In genomic region chr5:31048282-31048974, GRCh38 we compare ENCODE assay signal across 1 cellular context.
TF ChIP-seq lines count a peak whose summit lies in the region.

No MANE protein-coding gene starts in this region.

TF ChIP-seq in IMR-90, 13 proteins besides CTCF, POLR2A, EP300 and RAD21:
- TF ChIP-seq USF2 (IDR thresholded peaks at IDR 0.05; ENCODE audit: low read depth, low read length) = no peak
- TF ChIP-seq SMC3 (IDR thresholded peaks at IDR 0.05; ENCODE audit: low read depth, low read length) = no peak
- TF ChIP-seq CHD1 (IDR thresholded peaks at IDR 0.05; ENCODE audit: low read depth, low read length) = no peak
- no peak for TF ChIP-seq RFX5 (IDR thresholded peaks at IDR 0.05; ENCODE audit: low read depth, low read length)
- TF ChIP-seq MAZ (IDR thresholded peaks at IDR 0.05; ENCODE audit: borderline replicate concordance, low read depth, low read length) = no peak
- no peak for TF ChIP-seq ELK1 (IDR thresholded peaks at IDR 0.05; ENCODE audit: borderline replicate concordance, low read depth, low read length)
- TF ChIP-seq NFE2L2 (IDR thresholded peaks at IDR 0.05; ENCODE audit: low read depth, low read length) = no peak
- TF ChIP-seq MAFK (IDR thresholded peaks at IDR 0.05; ENCODE audit: low read depth, low read length) = no peak
- TF ChIP-seq BHLHE40 (IDR thresholded peaks at IDR 0.05; ENCODE audit: low read depth, low read length) = no peak
- TF ChIP-seq MXI1 (IDR thresholded peaks at IDR 0.05; ENCODE audit: borderline replicate concordance, low read depth, low read length) = no peak
- TF ChIP-seq FOS (IDR thresholded peaks at IDR 0.05; ENCODE audit: low read depth, low read length) = no peak
